Comparison of ENCODE assay signal across 1 cellular context in the genomic region with DNA sequence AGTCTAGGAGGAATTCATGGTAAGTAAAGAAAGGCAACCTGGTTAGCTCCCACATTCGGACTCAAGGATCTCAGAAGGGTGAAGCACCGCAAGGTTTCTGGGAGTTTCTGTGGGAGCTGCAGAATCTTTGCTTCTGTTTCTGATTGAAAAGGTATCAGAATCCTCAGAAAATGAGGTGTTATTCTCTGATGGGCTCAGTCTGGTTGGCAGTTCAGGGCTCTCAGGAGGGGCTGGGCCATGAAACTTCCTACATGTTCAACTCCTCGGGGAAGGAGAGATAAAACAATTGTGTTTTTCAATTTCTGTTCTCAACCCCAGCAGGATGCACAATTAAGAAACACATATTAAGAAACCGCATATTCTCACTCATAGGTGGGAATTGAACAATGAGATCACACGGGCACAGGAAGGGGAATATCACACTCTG.
TF ChIP-seq lines count a peak whose summit lies in the region.

No MANE protein-coding gene starts in this region.

TF ChIP-seq in WTC11, 78 proteins besides CTCF, POLR2A, EP300 and RAD21 (continued from another document):
- TF ChIP-seq, protein P1, sequence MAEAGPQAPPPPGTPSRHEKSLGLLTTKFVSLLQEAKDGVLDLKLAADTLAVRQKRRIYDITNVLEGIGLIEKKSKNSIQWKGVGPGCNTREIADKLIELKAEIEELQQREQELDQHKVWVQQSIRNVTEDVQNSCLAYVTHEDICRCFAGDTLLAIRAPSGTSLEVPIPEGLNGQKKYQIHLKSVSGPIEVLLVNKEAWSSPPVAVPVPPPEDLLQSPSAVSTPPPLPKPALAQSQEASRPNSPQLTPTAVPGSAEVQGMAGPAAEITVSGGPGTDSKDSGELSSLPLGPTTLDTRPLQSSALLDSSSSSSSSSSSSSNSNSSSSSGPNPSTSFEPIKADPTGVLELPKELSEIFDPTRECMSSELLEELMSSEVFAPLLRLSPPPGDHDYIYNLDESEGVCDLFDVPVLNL (CRISPR knock-in tag; IDR thresholded peaks at IDR 0.05; ENCODE audit: borderline replicate concordance, low read depth), result no peak
- TF ChIP-seq ZNF138 (CRISPR knock-in tag; conservative IDR thresholded peaks at IDR 0.05) (0 out of 2 replicates have a peak, but pooled peaks have one; percentile 56), CBFB (CRISPR knock-in tag; IDR thresholded peaks at IDR 0.05; ENCODE audit: low read depth) (peak; percentile 38; the same call in 1 of the 2 replicates), CREM (CRISPR knock-in tag; IDR thresholded peaks at IDR 0.05) (0 out of 2 replicates have a peak, but pooled peaks have one; percentile 48), FOXJ3 (CRISPR knock-in tag; IDR thresholded peaks at IDR 0.05; ENCODE audit: borderline replicate concordance) (no peak), NR3C1 (CRISPR knock-in tag; conservative IDR thresholded peaks at IDR 0.05; ENCODE audit: low read depth) (peak; percentile 73; the same call in 1 of the 2 replicates), ZBTB21 (CRISPR knock-in tag; IDR thresholded peaks at IDR 0.05; ENCODE audit: borderline replicate concordance) (peak; percentile 75; the same call in 1 of the 2 replicates)
